In genomic region chr13:61612192-61612591, GRCh38 we compare ENCODE assay signal across 27 cellular contexts.
DNase-seq lines count a peak whose midpoint lies in the region; ATAC-seq and FAIRE-seq lines count a peak whose summit lies in the region.
"Had no signal": no experiment of that assay in that cellular context is flagged by ENCODE, and none has a peak within 500 bp of the region (broad histone marks: within the 10 kb centered on the region; RNA-seq: fewer than 3 reads in every experiment).

No MANE protein-coding gene starts in this region.

- no peaks in the 10 kb centered on the region for H3K27me3 Mint-ChIP-seq in stimulated activated naive CD8-positive, alpha-beta T cell treated with anti-CD3 and anti-CD28 coated beads, Interleukin-15, amount 100 ng/mL, for 72 hours
- H3K27me3 Mint-ChIP-seq: B cell; CD4-positive, alpha-beta T cell had no signal

- H3K9me3 Mint-ChIP-seq in stimulated activated naive CD8-positive, alpha-beta T cell treated with anti-CD3 and anti-CD28 coated beads, Interleukin-15, amount 100 ng/mL, for 72 hours: peaks cover 4 to 8% of the 10 kb centered on the region in 2 donors

- H3K4me3 Mint-ChIP-seq in stimulated activated naive CD8-positive, alpha-beta T cell treated with anti-CD3 and anti-CD28 coated beads, Interleukin-15, amount 100 ng/mL, for 72 hours: no peak overlapping the region
- H3K4me3 Mint-ChIP-seq: B cell; CD4-positive, alpha-beta T cell; CD8-positive, alpha-beta T cell had no signal

- peaks cover 2% of the 10 kb centered on the region for H3K9me3 ChIP-seq in small intestine (ENCODE audit: control insufficient read depth, low read depth)
- H3K9me3 ChIP-seq: A549, Caco-2 had no signal

- DNase-seq in NCI-H1105 treated with DMSO at 0.1 percent for 48 hours (lab: John Stamatoyannopoulos, UW) (peak; percentile 41), NCI-H1105 (lab: John Stamatoyannopoulos, UW) (no peak), frontal cortex (ENCODE audit: low spot score in 2 of 2) (no peak), small intestine (no peak)
- no peak for DNase-seq in stimulated activated naive CD8-positive, alpha-beta T cell treated with anti-CD3 and anti-CD28 coated beads, Interleukin-15, amount 100 ng/mL, for 72 hours
- DNase-seq: AML-193; Caco-2; Calu3; CD4-positive, alpha-beta T cell; CD8-positive, alpha-beta T cell; DMS 273 treated with DMSO at 0.1 percent for 48 hours; DMS153; DMS53; DMS79; DND-41; EL; GDM1 had no signal

- H3K27ac ChIP-seq in small intestine (ENCODE audit: low read depth in 1 of 2, low read length in 1 of 2): no peak overlapping the region
- H3K27ac ChIP-seq: 22Rv1; A549; BLaER1 treated with 17β-estradiol and CSF1 and Interleukin-3, amounts not matched to agents 10 nM and 100 nM; C4-2B had no signal

- no peaks in the 10 kb centered on the region for H3K4me1 ChIP-seq in small intestine (ENCODE audit: control insufficient read depth in 2 of 2, insufficient read depth in 1 of 2, low read depth in 1 of 2, low read length in 1 of 2)
- H3K4me1 ChIP-seq: A549; BLaER1 treated with 17β-estradiol and CSF1 and Interleukin-3, amounts not matched to agents 10 nM and 100 nM; Caco-2 had no signal

- no peaks in the 10 kb centered on the region for H3K36me3 ChIP-seq in small intestine (ENCODE audit: control insufficient read depth in 2 of 2, insufficient read depth in 2 of 2, low read length in 2 of 2)
- H3K36me3 ChIP-seq: BLaER1 treated with 17β-estradiol and CSF1 and Interleukin-3, amounts not matched to agents 10 nM and 100 nM had no signal

- H3K27ac Mint-ChIP-seq in stimulated activated naive CD8-positive, alpha-beta T cell treated with anti-CD3 and anti-CD28 coated beads, Interleukin-15, amount 100 ng/mL, for 72 hours: no peak overlapping the region
- H3K27ac Mint-ChIP-seq: B cell; CD4-positive, alpha-beta T cell; CD8-positive, alpha-beta T cell had no signal

- H3K4me1 Mint-ChIP-seq in stimulated activated naive CD8-positive, alpha-beta T cell treated with anti-CD3 and anti-CD28 coated beads, Interleukin-15, amount 100 ng/mL, for 72 hours: no peaks in the 10 kb centered on the region
- H3K4me1 Mint-ChIP-seq: B cell had no signal

- ATAC-seq in stimulated activated naive CD8-positive, alpha-beta T cell treated with anti-CD3 and anti-CD28 coated beads, Interleukin-15, amount 100 ng/mL, for 72 hours: no peak
- ATAC-seq in HG03439 (IDR thresholded peaks at IDR 0.05; ENCODE audit: unreplicated experiment): no peak
- ATAC-seq: A549; CD8-positive, alpha-beta T cell; GM12878 had no signal

- FAIRE-seq in frontal cortex (lab: Jason Lieb, UNC) (peak; percentile 52), small intestine (lab: Jason Lieb, UNC) (peak; percentile 57)
- FAIRE-seq: A549, GM12878, GM12892, GM18507, GM19239 had no signal

- H3K4me3 ChIP-seq in small intestine (ENCODE audit: low read depth in 1 of 2, low read length in 2 of 2): no peak overlapping the region
- H3K4me3 ChIP-seq: A549; BLaER1 treated with 17β-estradiol and CSF1 and Interleukin-3, amounts not matched to agents 10 nM and 100 nM; GM12878 had no signal

- H3K27me3 ChIP-seq in small intestine (ENCODE audit: control insufficient read depth in 2 of 2, insufficient read depth in 2 of 2, low read length in 2 of 2): no peaks in the 10 kb centered on the region
- H3K27me3 ChIP-seq: BLaER1 treated with 17β-estradiol and CSF1 and Interleukin-3, amounts not matched to agents 10 nM and 100 nM had no signal
